9 cellular contexts compared by ENCODE assay signal in the genomic region with DNA sequence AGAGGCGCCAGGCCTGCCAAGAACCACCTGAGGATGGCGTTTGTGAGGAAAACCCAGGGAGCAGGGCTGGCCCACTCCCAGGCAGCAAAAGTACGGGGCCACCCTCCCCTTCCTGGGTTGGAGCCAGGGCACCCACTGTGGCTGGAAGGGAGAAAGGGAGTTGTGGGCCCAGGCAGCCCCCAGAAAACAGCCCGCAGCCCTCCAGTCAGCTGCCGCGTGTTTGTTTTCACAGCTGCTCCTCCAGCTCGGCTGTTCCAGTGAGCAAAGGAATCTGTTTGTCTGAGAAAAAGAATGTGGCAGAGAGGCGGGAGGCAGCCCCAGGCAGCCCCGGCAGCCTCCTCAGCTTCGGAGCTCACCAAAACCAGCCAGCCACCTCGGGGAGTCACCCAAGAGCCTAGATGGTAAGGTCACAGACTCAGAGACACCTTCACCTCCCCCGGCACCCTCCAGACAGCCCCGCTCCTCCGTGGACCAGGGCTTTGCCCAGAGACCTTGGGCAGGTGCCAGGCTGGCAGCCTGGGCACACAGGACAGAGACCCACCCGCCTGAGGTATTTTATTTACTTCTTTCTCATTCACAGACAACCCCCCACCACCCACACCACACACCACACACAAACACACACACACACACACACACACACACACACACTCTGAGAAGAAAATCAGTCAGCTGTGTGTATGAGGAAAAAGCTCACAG.
A peak's percentile ranks its signal among the peaks of the same experiment; 100 is the strongest.
DNase-seq lines count a peak whose midpoint lies in the region; ATAC-seq and TF ChIP-seq lines count a peak whose summit lies in the region.
"Had no signal": no experiment of that assay in that cellular context is flagged by ENCODE, and none has a peak within 500 bp of the region (broad histone marks: within the 10 kb centered on the region; RNA-seq: fewer than 3 reads in every experiment).

No MANE protein-coding gene starts in this region.

- H3K4me1 ChIP-seq in adrenal gland (replicated peaks in 1 of 2): no peaks in the 10 kb centered on the region
- peaks cover 38% of the 10 kb centered on the region for H3K4me1 ChIP-seq in hepatocyte (ENCODE audit: insufficient read depth)
- peaks cover 5 to 38% (median 23%) of the 10 kb centered on the region in 4 donors for H3K4me1 ChIP-seq in stomach

- H3K27me3 ChIP-seq in adrenal gland: peaks cover 2% of the 10 kb centered on the region
- H3K27me3 ChIP-seq in hepatocyte: no peaks in the 10 kb centered on the region
- H3K27me3 ChIP-seq in stomach: peaks cover 0 to 4% (median 0%) of the 10 kb centered on the region in 3 donors

- H2AFZ ChIP-seq in hepatocyte: peak overlapping the region; percentile 19

- no peak for TF ChIP-seq CTCF in adrenal gland (IDR thresholded peaks at IDR 0.05)
- TF ChIP-seq CTCF in hepatocyte (IDR thresholded peaks at IDR 0.05; ENCODE audit: poor library complexity): no peak
- no peak for TF ChIP-seq CTCF in stomach (IDR thresholded peaks at IDR 0.05)

- ATAC-seq in stimulated activated naive CD8-positive, alpha-beta T cell treated with anti-CD3 and anti-CD28 coated beads, Interleukin-15, Interleukin-2, amounts not matched to agents 100 U/mL and 50 U/mL, for 24 hours: no peak

- TF ChIP-seq POLR2A in adrenal gland (IDR thresholded peaks at IDR 0.05): no peak
- no peak for TF ChIP-seq POLR2A in stomach (IDR thresholded peaks at IDR 0.05)

- H3K36me3 ChIP-seq in adrenal gland (replicated peaks in 1 of 2): no peaks in the 10 kb centered on the region
- H3K36me3 ChIP-seq in hepatocyte (replicated peaks; ENCODE audit: insufficient read depth, low read depth): no peaks in the 10 kb centered on the region
- H3K36me3 ChIP-seq in stomach: no peaks in the 10 kb centered on the region

- intact Hi-C loops in adrenal gland (cut with DNase I) (no loop called here), stomach (cut with DNase I; ENCODE audit: low total_unique reads) (loop anchor here (10.0 kb wide), 1 partner anchor 55 kb away; no protein-coding TSS in a partner anchor)

- no peaks in the 10 kb centered on the region for H3K79me2 ChIP-seq in hepatocyte

- H3K27ac ChIP-seq in adrenal gland (peak overlapping the region in 1 of 5 donors; percentile 77), hepatocyte (peak overlapping the region; percentile 86), stomach (peak overlapping the region in 4 of 5 donors; percentile 59 to 78 (median 64))
- H3K27ac ChIP-seq: 22Rv1 had no signal

- DNase-seq in DMS 273 (lab: John Stamatoyannopoulos, UW; ENCODE audit: unreplicated experiment) (peak; percentile 52), DMS 273 treated with DMSO at 0.1 percent for 48 hours (lab: John Stamatoyannopoulos, UW) (no peak), adrenal gland (peak in 4 of 7 donors; percentile 25 to 51 (median 30)), hepatocyte (ENCODE audit: low spot score) (peak; percentile 62), stomach (peak; percentile 53), HK-2 (ENCODE audit: unreplicated experiment) (no peak), inferior parietal cortex (ENCODE audit: extremely low spot score) (no peak)
- no peak for DNase-seq in stimulated activated naive CD8-positive, alpha-beta T cell treated with anti-CD3 and anti-CD28 coated beads, Interleukin-15, Interleukin-2, amounts not matched to agents 100 U/mL and 50 U/mL, for 24 hours

- H3K4me3 ChIP-seq in adrenal gland (no peak overlapping the region), hepatocyte (no peak overlapping the region), stomach (no peak overlapping the region)

- H3K4me2 ChIP-seq in hepatocyte: peak overlapping the region; percentile 63

- H3K9me2 ChIP-seq in hepatocyte (replicated peaks; ENCODE audit: insufficient read depth): no peaks in the 10 kb centered on the region

- TF ChIP-seq EP300 in stomach (IDR thresholded peaks at IDR 0.05): no peak

- no peaks in the 10 kb centered on the region for H3K9me3 ChIP-seq in adrenal gland (replicated peaks in 1 of 3)
- no peaks in the 10 kb centered on the region for H3K9me3 ChIP-seq in hepatocyte (ENCODE audit: low read depth)
- H3K9me3 ChIP-seq in stomach: no peaks in the 10 kb centered on the region

- WGBS in adrenal gland, 4 donors: 35 to 47% (median 40%) methylated on average over 3 to 15 of the region's 15 CpGs
- 33% methylated on average over 15 of the region's 15 CpGs for WGBS in hepatocyte (ENCODE audit: low lambda C conversion rate, missing lambda C conversion rate)
- 24 to 35% (median 30%) methylated on average over 1 to 15 of the region's 15 CpGs for WGBS in stomach, 5 donors

- no peaks in the 10 kb centered on the region for H4K20me1 ChIP-seq in hepatocyte (ENCODE audit: insufficient read depth, poor library complexity, severe bottlenecking)

Comparison
In these comparisons a context has a peak if more than half of its experiments do, and no peak if none do; other contexts are left out.
1. DNase-seq: peak in DMS 273 (single experiment), adrenal gland (4 of 7), hepatocyte (single experiment) and stomach (single experiment); none in DMS 273 treated with DMSO at 0.1 percent for 48 hours (single experiment), stimulated activated naive CD8-positive, alpha-beta T cell treated with anti-CD3 and anti-CD28 coated beads, Interleukin-15, Interleukin-2, amounts not matched to agents 100 U/mL and 50 U/mL, for 24 hours (single experiment), HK-2 (single experiment) and inferior parietal cortex (single experiment).